ENCODE assay signal across 24 cellular contexts in genomic region chrX:47864785-47865184, GRCh38.
"Had no signal": no experiment of that assay in that cellular context is flagged by ENCODE, and none has a peak within 500 bp of the region (broad histone marks: within the 10 kb centered on the region; RNA-seq: fewer than 3 reads in every experiment).

No MANE protein-coding gene starts in this region.

- DNase-seq: activated B cell treated with CpG ODN at 0.5 μM for 24 hours; activated CD4-positive, alpha-beta T cell treated with anti-CD3 and anti-CD28 coated beads for 48 hours; activated CD4-positive, alpha-beta T cell treated with anti-CD3 and anti-CD28 coated beads, Interleukin-2, amount 50 U/mL, for 1 hour; activated CD4-positive, alpha-beta T cell treated with anti-CD3 and anti-CD28 coated beads, Interleukin-2, amount 50 U/mL, for 48 hours; activated CD8-positive, alpha-beta memory T cell treated with anti-CD3 and anti-CD28 coated beads for 24 hours; activated CD8-positive, alpha-beta T cell treated with anti-CD3 and anti-CD28 coated beads for 36 hours; activated effector memory CD4-positive, alpha-beta T cell treated with Interleukin-2 at 50 U/mL for 16 hours; activated gamma-delta T cell treated with Interleukin-2 at 50 U/mL for 16 hours; activated naive CD4-positive, alpha-beta T cell treated with anti-CD3 and anti-CD28 coated beads, Interleukin-2, amount 50 U/mL, for 16 hours; activated naive CD4-positive, alpha-beta T cell treated with Interleukin-2 at 50 U/mL for 16 hours; activated T-cell treated with anti-CD3 and anti-CD28 coated beads, Interleukin-2, amount 50 U/mL, for 4 hours; adrenal gland; brain microvascular endothelial cell; cortex of kidney; dermis blood vessel endothelial cell; effector CD4-positive, alpha-beta T cell; effector memory CD8-positive, alpha-beta T cell; foreskin keratinocyte; gastrocnemius medialis; glutamatergic neuron; heart left ventricle; T-cell; T1000; WERI-Rb-1 had no signal
